ENCODE assay signal across 1 cellular context in genomic region chr1:159838715-159839114, GRCh38.
TF ChIP-seq lines count a peak whose summit lies in the region.

No MANE protein-coding gene starts in this region.

TF ChIP-seq in HepG2, 621 proteins besides CTCF, POLR2A, EP300 and RAD21:
- TF ChIP-seq ZSCAN30 (CRISPR knock-in tag; IDR thresholded peaks at IDR 0.05) (no peak), ZNF740 (CRISPR knock-in tag; IDR thresholded peaks at IDR 0.05) (no peak), FOXK2 (IDR thresholded peaks at IDR 0.05) (no peak), ZFP36 (IDR thresholded peaks at IDR 0.05; ENCODE audit: borderline replicate concordance, low read depth, low read length, partially characterized antibody) (no peak), ATF1 (CRISPR knock-in tag; IDR thresholded peaks at IDR 0.05) (no peak), CBX5 (CRISPR knock-in tag; IDR thresholded peaks at IDR 0.05; ENCODE audit: borderline replicate concordance) (no peak), HDAC6 (IDR thresholded peaks at IDR 0.05; ENCODE audit: low read depth, low read length) (no peak), NFATC3 (CRISPR knock-in tag; IDR thresholded peaks at IDR 0.05) (no peak), ZNF296 (CRISPR knock-in tag; conservative IDR thresholded peaks at IDR 0.05) (no peak), PPARG (CRISPR knock-in tag; conservative IDR thresholded peaks at IDR 0.05) (no peak), GFI1 (CRISPR knock-in tag; IDR thresholded peaks at IDR 0.05; ENCODE audit: borderline replicate concordance) (no peak), SIN3A (IDR thresholded peaks at IDR 0.05; ENCODE audit: borderline replicate concordance, low read depth, low read length) (no peak), ZMAT5 (CRISPR knock-in tag; IDR thresholded peaks at IDR 0.05; ENCODE audit: borderline replicate concordance, low read depth) (no peak), ZNF510 (CRISPR knock-in tag; IDR thresholded peaks at IDR 0.05; ENCODE audit: low read depth) (no peak), ZBTB20 (CRISPR knock-in tag; IDR thresholded peaks at IDR 0.05; ENCODE audit: borderline replicate concordance, low read depth) (no peak), ZNF75D (CRISPR knock-in tag; IDR thresholded peaks at IDR 0.05; ENCODE audit: borderline replicate concordance) (no peak)
- TF ChIP-seq, protein P1, sequence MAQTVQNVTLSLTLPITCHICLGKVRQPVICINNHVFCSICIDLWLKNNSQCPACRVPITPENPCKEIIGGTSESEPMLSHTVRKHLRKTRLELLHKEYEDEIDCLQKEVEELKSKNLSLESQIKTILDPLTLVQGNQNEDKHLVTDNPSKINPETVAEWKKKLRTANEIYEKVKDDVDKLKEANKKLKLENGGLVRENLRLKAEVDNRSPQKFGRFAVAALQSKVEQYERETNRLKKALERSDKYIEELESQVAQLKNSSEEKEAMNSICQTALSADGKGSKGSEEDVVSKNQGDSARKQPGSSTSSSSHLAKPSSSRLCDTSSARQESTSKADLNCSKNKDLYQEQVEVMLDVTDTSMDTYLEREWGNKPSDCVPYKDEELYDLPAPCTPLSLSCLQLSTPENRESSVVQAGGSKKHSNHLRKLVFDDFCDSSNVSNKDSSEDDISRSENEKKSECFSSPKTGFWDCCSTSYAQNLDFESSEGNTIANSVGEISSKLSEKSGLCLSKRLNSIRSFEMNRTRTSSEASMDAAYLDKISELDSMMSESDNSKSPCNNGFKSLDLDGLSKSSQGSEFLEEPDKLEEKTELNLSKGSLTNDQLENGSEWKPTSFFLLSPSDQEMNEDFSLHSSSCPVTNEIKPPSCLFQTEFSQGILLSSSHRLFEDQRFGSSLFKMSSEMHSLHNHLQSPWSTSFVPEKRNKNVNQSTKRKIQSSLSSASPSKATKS (CRISPR knock-in tag; IDR thresholded peaks at IDR 0.05) = no peak
- TF ChIP-seq, protein P2, sequence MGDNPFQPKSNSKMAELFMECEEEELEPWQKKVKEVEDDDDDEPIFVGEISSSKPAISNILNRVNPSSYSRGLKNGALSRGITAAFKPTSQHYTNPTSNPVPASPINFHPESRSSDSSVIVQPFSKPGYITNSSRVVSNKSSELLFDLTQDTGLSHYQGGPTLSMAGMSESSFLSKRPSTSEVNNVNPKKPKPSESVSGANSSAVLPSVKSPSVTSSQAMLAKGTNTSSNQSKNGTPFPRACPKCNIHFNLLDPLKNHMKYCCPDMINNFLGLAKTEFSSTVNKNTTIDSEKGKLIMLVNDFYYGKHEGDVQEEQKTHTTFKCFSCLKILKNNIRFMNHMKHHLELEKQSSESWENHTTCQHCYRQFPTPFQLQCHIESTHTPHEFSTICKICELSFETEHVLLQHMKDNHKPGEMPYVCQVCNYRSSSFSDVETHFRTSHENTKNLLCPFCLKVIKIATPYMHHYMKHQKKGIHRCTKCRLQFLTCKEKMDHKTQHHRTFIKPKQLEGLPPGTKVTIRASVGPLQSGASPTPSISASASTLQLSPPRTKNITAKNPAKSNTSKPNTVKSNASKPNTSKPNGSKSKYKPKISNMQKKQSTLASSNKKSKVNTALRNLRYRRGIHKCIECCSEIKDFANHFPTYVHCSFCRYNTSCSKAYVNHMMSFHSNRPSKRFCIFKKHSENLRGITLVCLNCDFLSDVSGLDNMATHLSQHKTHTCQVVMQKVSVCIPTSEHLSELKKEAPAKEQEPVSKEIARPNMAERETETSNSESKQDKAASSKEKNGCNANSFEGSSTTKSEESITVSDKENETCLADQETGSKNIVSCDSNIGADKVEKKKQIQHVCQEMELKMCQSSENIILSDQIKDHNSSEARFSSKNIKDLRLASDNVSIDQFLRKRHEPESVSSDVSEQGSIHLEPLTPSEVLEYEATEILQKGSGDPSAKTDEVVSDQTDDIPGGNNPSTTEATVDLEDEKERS (CRISPR knock-in tag; IDR thresholded peaks at IDR 0.05) = no peak
- TF ChIP-seq, protein P3, sequence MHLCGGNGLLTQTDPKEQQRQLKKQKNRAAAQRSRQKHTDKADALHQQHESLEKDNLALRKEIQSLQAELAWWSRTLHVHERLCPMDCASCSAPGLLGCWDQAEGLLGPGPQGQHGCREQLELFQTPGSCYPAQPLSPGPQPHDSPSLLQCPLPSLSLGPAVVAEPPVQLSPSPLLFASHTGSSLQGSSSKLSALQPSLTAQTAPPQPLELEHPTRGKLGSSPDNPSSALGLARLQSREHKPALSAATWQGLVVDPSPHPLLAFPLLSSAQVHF (CRISPR knock-in tag; IDR thresholded peaks at IDR 0.05) = no peak
